ENCODE assay signal across 23 cellular contexts in the genomic region with DNA sequence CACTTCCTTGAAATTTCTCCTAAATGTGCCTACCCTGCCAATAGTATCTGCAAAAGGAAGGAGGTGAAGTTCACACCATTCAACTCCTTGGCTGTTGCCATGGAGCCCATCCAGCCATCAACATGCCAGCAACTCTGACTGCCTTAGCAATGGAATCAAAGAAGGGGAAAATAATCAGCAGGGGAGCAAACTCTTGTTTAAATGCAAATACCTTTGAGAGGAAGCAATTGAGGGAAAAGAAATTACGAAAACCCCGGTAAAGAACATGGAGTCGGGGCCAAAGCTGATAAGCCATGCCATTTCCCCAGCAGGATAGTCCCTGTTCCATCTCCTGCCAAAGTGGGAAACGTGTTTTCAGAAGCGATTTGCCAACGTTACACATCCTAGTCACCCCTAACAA.
A peak's percentile ranks its signal among the peaks of the same experiment; 100 is the strongest.
DNase-seq lines count a peak whose midpoint lies in the region; ATAC-seq, FAIRE-seq and TF ChIP-seq lines count a peak whose summit lies in the region.
"Had no signal": no experiment of that assay in that cellular context is flagged by ENCODE, and none has a peak within 500 bp of the region (broad histone marks: within the 10 kb centered on the region; RNA-seq: fewer than 3 reads in every experiment).

No MANE protein-coding gene starts in this region.

- TF ChIP-seq RAD21 in H1 (IDR thresholded peaks at IDR 0.05 in 1 of 2, conservative IDR thresholded peaks at IDR 0.05 in 1 of 2; ENCODE audit: low read depth in 2 of 2, low read length in 2 of 2) = no peak

- POLR2A ChIA-PET in H1 (lab: Charles Lee; ENCODE audit: partially characterized antibody) = interaction anchor here (1.0 kb wide), 1 partner anchor 15 kb away, joined by 3 read pairs; no protein-coding TSS in a partner anchor

- no peak overlapping the region for H2AK5ac ChIP-seq in H1 (ENCODE audit: low read depth, low read length)

- H2AFZ ChIP-seq in H1 (ENCODE audit: low read length) = peak overlapping the region; percentile 79

- peak in 1 of 2 experiments; percentile 81; a peak in 1 of 3 replicates for TF ChIP-seq EP300 in H1 (IDR thresholded peaks at IDR 0.05; ENCODE audit: borderline replicate concordance in 1 of 2, low read depth in 2 of 2, low read length in 2 of 2)

- FAIRE-seq in H1 (lab: Jason Lieb, UNC) = peak; percentile 91

- peak in 1 of 2 experiments; percentile 15 for DNase-seq in H1 (ENCODE audit: low read depth in 1 of 2, low spot score in 2 of 2)
- DNase-seq in iPS-NIHi11 (ENCODE audit: low spot score) = peak; percentile 60
- DNase-seq in NCI-H774 (lab: John Stamatoyannopoulos, UW) = no peak
- DNase-seq in NCI-H2081 treated with DMSO at 0.1 percent for 48 hours (lab: John Stamatoyannopoulos, UW) = no peak
- no peak for DNase-seq in activated naive CD4-positive, alpha-beta T cell treated with anti-CD3 and anti-CD28 coated beads, Interleukin-2, amount 50 U/mL, for 72 hours (ENCODE audit: low spot score in 2 of 2)
- no peak for DNase-seq in stimulated activated naive CD4-positive, alpha-beta T cell treated with Interleukin-2 at 50 U/mL for 16 hours (lab: John Stamatoyannopoulos, UW)
- DNase-seq: BE2C; Calu3; CD4-positive, alpha-beta T cell; DMS53; IMR-90; MG63; NCI-H1092; NCI-H146; NCI-H2081; NCI-H345; NCI-H526 treated with DMSO at 0.1 percent for 48 hours; NK-92 treated with Interleukin-12 subunit alpha and Interleukin-12 subunit beta, amount 100 ng/mL, for 24 hours; OCI-M1; RPMI8226; SIG-M5 had no signal

- H3K27me3 ChIP-seq in HUES48 (ENCODE audit: control insufficient read depth, insufficient read depth, low read length) = no peaks in the 10 kb centered on the region
- H3K27me3 ChIP-seq in H1 (replicated peaks in 1 of 4; ENCODE audit: control insufficient read depth in 3 of 4, extremely low read depth in 1 of 4, insufficient read depth in 3 of 4, low read length in 3 of 4) = no peaks in the 10 kb centered on the region
- H3K27me3 ChIP-seq: BE2C, MG63 had no signal

- H3K23ac ChIP-seq in H1 (ENCODE audit: insufficient read length) = no peak overlapping the region

- no peaks in the 10 kb centered on the region for H3K36me3 Mint-ChIP-seq in activated naive CD4-positive, alpha-beta T cell treated with anti-CD3 and anti-CD28 coated beads, Interleukin-2, amount 50 U/mL, for 72 hours

- H3K4me1 ChIP-seq in HUES48 (ENCODE audit: control insufficient read depth, insufficient read depth, low read length) = peaks cover 39% of the 10 kb centered on the region
- peaks cover 9 to 31% (median 23%) of the 10 kb centered on the region in 4 experiments for H3K4me1 ChIP-seq in H1 (replicated peaks in 1 of 4; ENCODE audit: control insufficient read depth in 3 of 4, insufficient read depth in 4 of 4, low read length in 3 of 4)
- H3K4me1 ChIP-seq: BE2C had no signal

- no peak for TF ChIP-seq POLR2A in H1 (IDR thresholded peaks at IDR 0.05; ENCODE audit: control extremely low read depth in 1 of 2, low read depth in 2 of 2, low read length in 2 of 2)

- no peak overlapping the region for H4K5ac ChIP-seq in H1 (ENCODE audit: insufficient read length, low read depth, low read length)

- no peak overlapping the region for H2BK15ac ChIP-seq in H1 (ENCODE audit: low read length)

- H3K9me3 Mint-ChIP-seq in activated naive CD4-positive, alpha-beta T cell treated with anti-CD3 and anti-CD28 coated beads, Interleukin-2, amount 50 U/mL, for 72 hours = no peaks in the 10 kb centered on the region
- H3K9me3 Mint-ChIP-seq: CD4-positive, alpha-beta T cell had no signal

- no peaks in the 10 kb centered on the region for H4K20me1 ChIP-seq in H1 (replicated peaks in 1 of 2; ENCODE audit: control insufficient read depth in 1 of 2, insufficient read depth in 2 of 2, low read length in 2 of 2)

- H2BK12ac ChIP-seq in H1 (ENCODE audit: low read depth, low read length) = peak overlapping the region; percentile 91

- no peak for TF ChIP-seq CTCF in H1 (IDR thresholded peaks at IDR 0.05; ENCODE audit: control extremely low read depth in 1 of 3, insufficient read depth in 1 of 3, low read depth in 1 of 3, low read length in 3 of 3)

- H3K4me3 ChIP-seq in HUES48 (ENCODE audit: low read depth, low read length) = no peak overlapping the region
- H3K4me3 ChIP-seq in H1 (ENCODE audit: extremely low read depth in 1 of 4, insufficient read depth in 2 of 4, low read depth in 3 of 4, low read length in 4 of 4) = peak overlapping the region in 2 of 4 experiments; percentile 3 to 40; a peak in 3 of 8 replicates
- H3K4me3 ChIP-seq: MG63 had no signal

- 13% methylated on average over 6 of the region's 6 CpGs; no CpG with 5 or more reads in 1 of the 2 experiments for WGBS in H1 (ENCODE audit: extremely low coverage in 1 of 2, insufficient coverage in 1 of 2, insufficient read length in 1 of 2, insufficient replicate concordance in 2 of 2, low coverage in 1 of 2, low lambda C conversion rate in 2 of 2, missing lambda C conversion rate in 1 of 2), 2 experiments

- H3K27ac ChIP-seq in HUES48 (ENCODE audit: low read depth, low read length) = peak overlapping the region; percentile 87
- H3K27ac ChIP-seq in H1 (ENCODE audit: low read depth, low read length) = peak overlapping the region; percentile 77; the same call in 1 of the 2 replicates

- no peaks in the 10 kb centered on the region for H3K23me2 ChIP-seq in H1 (ENCODE audit: low read depth, low read length)

- no peaks in the 10 kb centered on the region for H3K36me3 ChIP-seq in HUES48 (ENCODE audit: control insufficient read depth, insufficient read depth, low read length)
- no peaks in the 10 kb centered on the region for H3K36me3 ChIP-seq in H1 (ENCODE audit: control insufficient read depth in 2 of 4, insufficient read depth in 4 of 4, low read length in 3 of 4)
- H3K36me3 ChIP-seq: BE2C, MG63 had no signal

- no peak for ATAC-seq in activated naive CD4-positive, alpha-beta T cell treated with anti-CD3 and anti-CD28 coated beads, Interleukin-2, amount 50 U/mL, for 72 hours
- ATAC-seq: HCT116 had no signal

- H3K9ac ChIP-seq in HUES48 (ENCODE audit: low read depth, low read length) (no peak overlapping the region), H1 (replicated peaks in 1 of 4; ENCODE audit: extremely low read depth in 1 of 4, low read depth in 3 of 4, low read length in 3 of 4) (no peak overlapping the region)

- no peaks in the 10 kb centered on the region for H3K79me1 ChIP-seq in H1 (ENCODE audit: low read depth, low read length)

- H3K56ac ChIP-seq in H1 (replicated peaks; ENCODE audit: insufficient read length, low read depth, low read length) = no peak overlapping the region

- no peak overlapping the region for H3K4ac ChIP-seq in H1 (replicated peaks; ENCODE audit: insufficient read length, low read depth, low read length)

- no peak overlapping the region for H3K14ac ChIP-seq in H1 (ENCODE audit: insufficient read length)

- H2BK20ac ChIP-seq in H1 (ENCODE audit: low read length) = no peak overlapping the region

- no peak overlapping the region for H3K27ac Mint-ChIP-seq in activated naive CD4-positive, alpha-beta T cell treated with anti-CD3 and anti-CD28 coated beads, Interleukin-2, amount 50 U/mL, for 72 hours
- H3K27ac Mint-ChIP-seq: CD4-positive, alpha-beta T cell had no signal

- H3K9me3 ChIP-seq in HUES48 (ENCODE audit: control insufficient read depth, insufficient read depth, low read length) (no peaks in the 10 kb centered on the region), H1 (ENCODE audit: insufficient read depth in 2 of 2, low read depth in 1 of 2, low read length in 1 of 2) (no peaks in the 10 kb centered on the region)
- H3K9me3 ChIP-seq: BE2C, MG63 had no signal

- peak overlapping the region; percentile 55 to 65 for H3K4me2 ChIP-seq in H1 (ENCODE audit: insufficient read depth in 1 of 2, low read depth in 2 of 2, low read length in 2 of 2)

- no peak overlapping the region for H2BK120ac ChIP-seq in H1 (replicated peaks; ENCODE audit: low read depth, low read length)

- no peaks in the 10 kb centered on the region for H3K79me2 ChIP-seq in H1 (ENCODE audit: control insufficient read depth in 1 of 2, insufficient read depth in 2 of 2, low read length in 2 of 2)

- CTCF ChIA-PET in H1 (lab: Charles Lee; ENCODE audit: partially characterized antibody) = interaction anchor here (0.6 to 4.9 kb wide), 6 partner anchors 10 to 394 kb away, joined by 3 to 27 read pairs (median 8); no protein-coding TSS in a partner anchor

- no peak overlapping the region for H4K8ac ChIP-seq in H1 (ENCODE audit: extremely low read depth, insufficient read depth, low read length)

- H4K91ac ChIP-seq in H1 (replicated peaks; ENCODE audit: insufficient read length, low read length) = no peak overlapping the region

- peak overlapping the region; percentile 60; the same call in 1 of the 2 replicates for H2BK5ac ChIP-seq in H1 (ENCODE audit: low read depth, low read length)

- H3K18ac ChIP-seq in H1 (ENCODE audit: extremely low read depth, low read length) = peak overlapping the region; percentile 55

TF ChIP-seq in H1, 55 proteins besides CTCF, POLR2A, EP300 and RAD21 (continues in another document):
- TF ChIP-seq NANOG (IDR thresholded peaks at IDR 0.05; ENCODE audit: insufficient read depth, low read depth, low read length, poor library complexity, severe bottlenecking) (peak; percentile 70), SIX5 (IDR thresholded peaks at IDR 0.05; ENCODE audit: low read depth, low read length) (no peak), YY1 (IDR thresholded peaks at IDR 0.05; ENCODE audit: low read depth, low read length) (peak; percentile 83), SIN3A (conservative IDR thresholded peaks at IDR 0.05 in 1 of 2, IDR thresholded peaks at IDR 0.05 in 1 of 2; ENCODE audit: low read depth in 1 of 2, low read length in 2 of 2) (peak in 1 of 2 experiments; percentile 27; a peak in 1 of 4 replicates), TEAD4 (IDR thresholded peaks at IDR 0.05; ENCODE audit: low read depth, low read length) (0 out of 2 replicates have a peak, but pooled peaks have one; percentile 59), TAF7 (optimal IDR thresholded peaks at IDR 0.05; ENCODE audit: borderline replicate concordance, low read depth, low read length) (no peak), TAF1 (IDR thresholded peaks at IDR 0.05; ENCODE audit: low read depth, low read length) (no peak), RBBP5 (IDR thresholded peaks at IDR 0.05; ENCODE audit: borderline replicate concordance, low read depth, low read length) (peak; percentile 72; the same call in 1 of the 2 replicates), CEBPB (IDR thresholded peaks at IDR 0.05; ENCODE audit: low read depth, low read length) (0 out of 2 replicates have a peak, but pooled peaks have one; percentile 24), POU5F1 (IDR thresholded peaks at IDR 0.05; ENCODE audit: low read depth, low read length) (no peak)
